ENCODE assay signal across 1 cellular context in the genomic region with DNA sequence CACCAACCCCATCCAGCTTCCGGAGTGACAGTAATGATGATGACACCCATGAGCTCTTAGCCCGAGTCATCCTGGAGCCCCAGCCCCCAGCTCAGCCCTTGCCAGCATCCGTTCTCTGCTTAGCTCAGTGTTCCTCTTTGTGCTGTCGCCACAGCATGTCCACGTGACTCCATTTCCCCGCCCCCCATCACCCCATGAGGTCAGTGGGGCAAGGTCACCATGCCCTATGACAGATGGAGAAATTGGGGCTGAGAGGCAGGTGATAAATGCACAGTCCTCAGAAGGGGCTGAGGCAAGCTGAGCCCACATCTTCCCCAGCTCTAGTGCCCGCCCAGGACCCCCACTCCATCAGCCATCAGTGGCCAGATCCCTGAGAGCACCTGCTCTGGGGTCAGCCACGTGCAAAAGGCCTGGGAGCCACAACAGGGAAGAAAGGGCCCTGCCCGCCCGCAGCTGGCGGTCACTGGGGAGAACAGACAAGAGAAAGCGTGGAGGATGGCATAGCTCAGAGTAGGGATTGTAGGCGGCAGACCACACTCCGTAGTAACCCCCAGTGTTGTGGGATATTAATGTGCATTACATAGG.
TF ChIP-seq lines count a peak whose summit lies in the region.

No MANE protein-coding gene starts in this region.

TF ChIP-seq in HepG2, 621 proteins besides CTCF, POLR2A, EP300 and RAD21 (continued from another document and continues in another):
- TF ChIP-seq TFE3 (CRISPR knock-in tag; IDR thresholded peaks at IDR 0.05), result peak; percentile 80
- no peak for TF ChIP-seq ZNF343 (CRISPR knock-in tag; IDR thresholded peaks at IDR 0.05)
- no peak for TF ChIP-seq JUNB (CRISPR knock-in tag; IDR thresholded peaks at IDR 0.05; ENCODE audit: borderline replicate concordance)
- no peak for TF ChIP-seq ZNF282 (IDR thresholded peaks at IDR 0.05; ENCODE audit: partially characterized antibody)
- peak; percentile 36; the same call in 1 of the 2 replicates for TF ChIP-seq THRA (CRISPR knock-in tag; IDR thresholded peaks at IDR 0.05; ENCODE audit: borderline replicate concordance)
- no peak for TF ChIP-seq ZNF34 (CRISPR knock-in tag; IDR thresholded peaks at IDR 0.05; ENCODE audit: borderline replicate concordance)
- TF ChIP-seq ZBTB42 (CRISPR knock-in tag; IDR thresholded peaks at IDR 0.05), result no peak
- TF ChIP-seq ADNP (CRISPR knock-in tag; IDR thresholded peaks at IDR 0.05), result no peak
- no peak for TF ChIP-seq NFE2L2 (IDR thresholded peaks at IDR 0.05; ENCODE audit: low read length)
- no peak for TF ChIP-seq ZNF136 (CRISPR knock-in tag; IDR thresholded peaks at IDR 0.05; ENCODE audit: low read depth)
- TF ChIP-seq TMF1 (CRISPR knock-in tag; IDR thresholded peaks at IDR 0.05; ENCODE audit: low read depth), result no peak
- TF ChIP-seq, protein P1, sequence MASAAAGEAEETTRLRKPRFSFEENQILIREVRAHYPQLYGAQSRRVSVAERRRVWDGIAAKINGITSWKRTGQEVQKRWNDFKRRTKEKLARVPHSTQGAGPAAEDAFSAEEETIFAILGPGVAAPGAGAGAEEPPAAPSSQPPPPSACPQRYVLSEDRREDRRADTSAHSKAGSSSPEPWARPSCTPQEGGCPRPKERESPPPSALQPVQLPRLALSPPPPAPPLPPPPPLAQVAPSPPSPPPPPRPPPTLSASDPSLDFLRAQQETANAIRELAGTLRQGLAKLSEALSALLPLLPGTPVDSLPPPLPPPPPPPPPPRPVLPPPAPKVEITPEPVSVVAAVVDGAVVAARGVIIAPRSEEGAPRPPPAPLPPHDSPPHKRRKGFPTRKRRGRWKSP (CRISPR knock-in tag; IDR thresholded peaks at IDR 0.05), result no peak
- TF ChIP-seq GPBP1L1 (CRISPR knock-in tag; IDR thresholded peaks at IDR 0.05), result no peak
- TF ChIP-seq, protein P2, sequence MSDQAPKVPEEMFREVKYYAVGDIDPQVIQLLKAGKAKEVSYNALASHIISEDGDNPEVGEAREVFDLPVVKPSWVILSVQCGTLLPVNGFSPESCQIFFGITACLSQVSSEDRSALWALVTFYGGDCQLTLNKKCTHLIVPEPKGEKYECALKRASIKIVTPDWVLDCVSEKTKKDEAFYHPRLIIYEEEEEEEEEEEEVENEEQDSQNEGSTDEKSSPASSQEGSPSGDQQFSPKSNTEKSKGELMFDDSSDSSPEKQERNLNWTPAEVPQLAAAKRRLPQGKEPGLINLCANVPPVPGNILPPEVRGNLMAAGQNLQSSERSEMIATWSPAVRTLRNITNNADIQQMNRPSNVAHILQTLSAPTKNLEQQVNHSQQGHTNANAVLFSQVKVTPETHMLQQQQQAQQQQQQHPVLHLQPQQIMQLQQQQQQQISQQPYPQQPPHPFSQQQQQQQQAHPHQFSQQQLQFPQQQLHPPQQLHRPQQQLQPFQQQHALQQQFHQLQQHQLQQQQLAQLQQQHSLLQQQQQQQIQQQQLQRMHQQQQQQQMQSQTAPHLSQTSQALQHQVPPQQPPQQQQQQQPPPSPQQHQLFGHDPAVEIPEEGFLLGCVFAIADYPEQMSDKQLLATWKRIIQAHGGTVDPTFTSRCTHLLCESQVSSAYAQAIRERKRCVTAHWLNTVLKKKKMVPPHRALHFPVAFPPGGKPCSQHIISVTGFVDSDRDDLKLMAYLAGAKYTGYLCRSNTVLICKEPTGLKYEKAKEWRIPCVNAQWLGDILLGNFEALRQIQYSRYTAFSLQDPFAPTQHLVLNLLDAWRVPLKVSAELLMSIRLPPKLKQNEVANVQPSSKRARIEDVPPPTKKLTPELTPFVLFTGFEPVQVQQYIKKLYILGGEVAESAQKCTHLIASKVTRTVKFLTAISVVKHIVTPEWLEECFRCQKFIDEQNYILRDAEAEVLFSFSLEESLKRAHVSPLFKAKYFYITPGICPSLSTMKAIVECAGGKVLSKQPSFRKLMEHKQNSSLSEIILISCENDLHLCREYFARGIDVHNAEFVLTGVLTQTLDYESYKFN (CRISPR knock-in tag; conservative IDR thresholded peaks at IDR 0.05), result peak; percentile 62
- TF ChIP-seq, protein P3, sequence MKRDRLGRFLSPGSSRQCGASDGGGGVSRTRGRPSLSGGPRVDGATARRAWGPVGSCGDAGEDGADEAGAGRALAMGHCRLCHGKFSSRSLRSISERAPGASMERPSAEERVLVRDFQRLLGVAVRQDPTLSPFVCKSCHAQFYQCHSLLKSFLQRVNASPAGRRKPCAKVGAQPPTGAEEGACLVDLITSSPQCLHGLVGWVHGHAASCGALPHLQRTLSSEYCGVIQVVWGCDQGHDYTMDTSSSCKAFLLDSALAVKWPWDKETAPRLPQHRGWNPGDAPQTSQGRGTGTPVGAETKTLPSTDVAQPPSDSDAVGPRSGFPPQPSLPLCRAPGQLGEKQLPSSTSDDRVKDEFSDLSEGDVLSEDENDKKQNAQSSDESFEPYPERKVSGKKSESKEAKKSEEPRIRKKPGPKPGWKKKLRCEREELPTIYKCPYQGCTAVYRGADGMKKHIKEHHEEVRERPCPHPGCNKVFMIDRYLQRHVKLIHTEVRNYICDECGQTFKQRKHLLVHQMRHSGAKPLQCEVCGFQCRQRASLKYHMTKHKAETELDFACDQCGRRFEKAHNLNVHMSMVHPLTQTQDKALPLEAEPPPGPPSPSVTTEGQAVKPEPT (CRISPR knock-in tag; IDR thresholded peaks at IDR 0.05; ENCODE audit: low read depth), result no peak
- no peak for TF ChIP-seq EEA1 (CRISPR knock-in tag; IDR thresholded peaks at IDR 0.05; ENCODE audit: borderline replicate concordance)
- no peak for TF ChIP-seq ZNF678 (CRISPR knock-in tag; IDR thresholded peaks at IDR 0.05)
- TF ChIP-seq ZNF274 (CRISPR knock-in tag; IDR thresholded peaks at IDR 0.05), result no peak; the same call in 1 of the 2 replicates
- no peak for TF ChIP-seq MIXL1 (CRISPR knock-in tag; IDR thresholded peaks at IDR 0.05)
- TF ChIP-seq, protein P4, sequence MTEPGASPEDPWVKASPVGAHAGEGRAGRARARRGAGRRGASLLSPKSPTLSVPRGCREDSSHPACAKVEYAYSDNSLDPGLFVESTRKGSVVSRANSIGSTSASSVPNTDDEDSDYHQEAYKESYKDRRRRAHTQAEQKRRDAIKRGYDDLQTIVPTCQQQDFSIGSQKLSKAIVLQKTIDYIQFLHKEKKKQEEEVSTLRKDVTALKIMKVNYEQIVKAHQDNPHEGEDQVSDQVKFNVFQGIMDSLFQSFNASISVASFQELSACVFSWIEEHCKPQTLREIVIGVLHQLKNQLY (CRISPR knock-in tag; IDR thresholded peaks at IDR 0.05), result peak; percentile 90; the same call in 1 of the 2 replicates
- no peak for TF ChIP-seq ZNF33B (CRISPR knock-in tag; IDR thresholded peaks at IDR 0.05)
- no peak; the same call in 1 of the 2 replicates for TF ChIP-seq ZNF331 (CRISPR knock-in tag; IDR thresholded peaks at IDR 0.05)
- TF ChIP-seq ZNF878 (CRISPR knock-in tag; IDR thresholded peaks at IDR 0.05), result no peak
- TF ChIP-seq JDP2 (CRISPR knock-in tag; IDR thresholded peaks at IDR 0.05; ENCODE audit: borderline replicate concordance), result no peak
- TF ChIP-seq ZNF598 (CRISPR knock-in tag; IDR thresholded peaks at IDR 0.05; ENCODE audit: borderline replicate concordance), result no peak
- TF ChIP-seq, protein P5, sequence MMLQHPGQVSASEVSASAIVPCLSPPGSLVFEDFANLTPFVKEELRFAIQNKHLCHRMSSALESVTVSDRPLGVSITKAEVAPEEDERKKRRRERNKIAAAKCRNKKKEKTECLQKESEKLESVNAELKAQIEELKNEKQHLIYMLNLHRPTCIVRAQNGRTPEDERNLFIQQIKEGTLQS (CRISPR knock-in tag; IDR thresholded peaks at IDR 0.05), result peak; percentile 20; the same call in 1 of the 2 replicates
- TF ChIP-seq MAFG (CRISPR knock-in tag; IDR thresholded peaks at IDR 0.05), result no peak
- TF ChIP-seq SP1 (IDR thresholded peaks at IDR 0.05), result no peak
- peak; percentile 57 for TF ChIP-seq SP1 (CRISPR knock-in tag; IDR thresholded peaks at IDR 0.05)
- TF ChIP-seq GPN1 (CRISPR knock-in tag; IDR thresholded peaks at IDR 0.05; ENCODE audit: borderline replicate concordance), result no peak
- no peak for TF ChIP-seq SIN3A (IDR thresholded peaks at IDR 0.05; ENCODE audit: borderline replicate concordance, low read depth, low read length)
- no peak for TF ChIP-seq HOXD1 (CRISPR knock-in tag; IDR thresholded peaks at IDR 0.05)
- no peak for TF ChIP-seq TEAD3 (CRISPR knock-in tag; optimal IDR thresholded peaks at IDR 0.05; ENCODE audit: borderline replicate concordance)
- no peak for TF ChIP-seq ELF3 (CRISPR knock-in tag; IDR thresholded peaks at IDR 0.05)
- TF ChIP-seq ZBTB21 (CRISPR knock-in tag; IDR thresholded peaks at IDR 0.05), result peak; percentile 31; the same call in 1 of the 2 replicates
- TF ChIP-seq ZNF512B (CRISPR knock-in tag; IDR thresholded peaks at IDR 0.05; ENCODE audit: borderline replicate concordance), result no peak
- TF ChIP-seq GTF2F1 (IDR thresholded peaks at IDR 0.05; ENCODE audit: low read length), result no peak
- TF ChIP-seq ZKSCAN8 (CRISPR knock-in tag; IDR thresholded peaks at IDR 0.05; ENCODE audit: borderline replicate concordance), result 0 out of 2 replicates have a peak, but pooled peaks have one; percentile 31
- TF ChIP-seq FOXO1 (CRISPR knock-in tag; IDR thresholded peaks at IDR 0.05), result no peak
- TF ChIP-seq YEATS4 (CRISPR knock-in tag; IDR thresholded peaks at IDR 0.05; ENCODE audit: borderline replicate concordance), result peak; percentile 49; the same call in 1 of the 2 replicates
- TF ChIP-seq AHR (CRISPR knock-in tag; IDR thresholded peaks at IDR 0.05), result no peak
- TF ChIP-seq ASH2L (IDR thresholded peaks at IDR 0.05; ENCODE audit: insufficient read length, low read depth, low read length), result no peak
- TF ChIP-seq NCOR1 (IDR thresholded peaks at IDR 0.05; ENCODE audit: borderline replicate concordance, low read length), result no peak
- no peak; the same call in 1 of the 2 replicates for TF ChIP-seq ZSCAN21 (CRISPR knock-in tag; IDR thresholded peaks at IDR 0.05; ENCODE audit: borderline replicate concordance)
- TF ChIP-seq ZNF724P (CRISPR knock-in tag; IDR thresholded peaks at IDR 0.05; ENCODE audit: borderline replicate concordance), result no peak
- 0 out of 2 replicates have a peak, but pooled peaks have one; percentile 56 for TF ChIP-seq ZNF563 (CRISPR knock-in tag; IDR thresholded peaks at IDR 0.05)
- no peak for TF ChIP-seq ZNF253 (CRISPR knock-in tag; IDR thresholded peaks at IDR 0.05; ENCODE audit: borderline replicate concordance)
- peak; percentile 86 for TF ChIP-seq RARA (CRISPR knock-in tag; IDR thresholded peaks at IDR 0.05)
- no peak for TF ChIP-seq ZEB1 (IDR thresholded peaks at IDR 0.05; ENCODE audit: insufficient replicate concordance, low read depth)
- no peak for TF ChIP-seq KDM4B (CRISPR knock-in tag; IDR thresholded peaks at IDR 0.05)
- no peak for TF ChIP-seq TCF7 (IDR thresholded peaks at IDR 0.05; ENCODE audit: low read depth)
- no peak for TF ChIP-seq REL (CRISPR knock-in tag; conservative IDR thresholded peaks at IDR 0.05)
